In the genomic region with DNA sequence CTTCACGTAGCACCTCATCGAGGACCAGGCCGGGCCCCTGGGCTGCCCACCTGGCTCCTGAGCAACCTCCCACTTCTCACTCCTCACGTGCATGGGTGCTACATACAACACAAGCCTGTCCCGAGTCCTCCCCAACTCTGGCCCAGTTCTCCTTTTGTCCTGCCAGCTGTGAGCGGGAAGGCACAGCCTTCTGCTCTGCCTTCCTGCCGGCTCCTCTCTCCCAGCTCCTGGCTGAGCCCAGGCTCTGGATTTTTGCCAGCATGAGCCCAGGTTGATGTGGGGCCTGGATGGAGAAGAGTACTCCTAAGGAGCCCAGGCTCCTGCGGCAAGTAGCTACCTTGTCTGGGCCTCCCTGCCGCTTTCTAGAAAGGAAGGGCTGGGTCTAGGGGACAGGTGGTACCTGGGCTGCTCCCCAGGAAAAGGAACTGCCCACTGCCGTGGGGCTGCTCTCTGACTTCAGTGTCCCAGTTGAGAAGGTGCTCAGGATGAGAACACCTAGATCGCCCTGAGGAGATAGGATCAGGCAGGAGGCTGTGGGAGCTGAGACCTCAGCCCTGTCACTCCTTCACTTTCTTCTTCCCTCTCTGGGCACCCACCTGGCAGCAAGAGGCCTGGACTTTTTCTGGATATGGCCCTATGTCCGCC, we compare ENCODE assay signal across 8 cellular contexts. TPM values are rescaled to one million over a fixed set of nuclear protein-coding genes. Genes with fewer than 3 reads are reported as not detected.
DNase-seq lines count a peak whose midpoint lies in the region; ATAC-seq and TF ChIP-seq lines count a peak whose summit lies in the region.
"Had no signal": no experiment of that assay in that cellular context is flagged by ENCODE, and none has a peak within 500 bp of the region (broad histone marks: within the 10 kb centered on the region; RNA-seq: fewer than 3 reads in every experiment).

No MANE protein-coding gene starts in this region.

- H3K79me1 ChIP-seq in mesenchymal stem cell (replicated peaks; ENCODE audit: low read length, poor library complexity, severe bottlenecking) = no peaks in the 10 kb centered on the region

- H3K36me3 ChIP-seq in mesenchymal stem cell (ENCODE audit: control insufficient read depth in 1 of 2, insufficient read depth in 2 of 2, low read depth in 1 of 2, low read length in 2 of 2) (peaks cover 5 to 91% of the 10 kb centered on the region in 2 experiments), upper lobe of left lung (peaks cover 0 to 70% (median 31%) of the 10 kb centered on the region in 4 donors)

- peak overlapping the region; percentile 91 for H3K27ac ChIP-seq in caudate nucleus (ENCODE audit: low read depth, low read length)
- no peak overlapping the region for H3K27ac ChIP-seq in mesenchymal stem cell (ENCODE audit: low read length, poor library complexity, severe bottlenecking)
- peak overlapping the region; percentile 59 to 85 (median 68) for H3K27ac ChIP-seq in upper lobe of left lung

- no peak overlapping the region for H3K14ac ChIP-seq in mesenchymal stem cell (ENCODE audit: low read length in 2 of 2)

- H3K27ac Mint-ChIP-seq in CD14-positive monocyte = peak overlapping the region in 1 of 7 donors; percentile 41

- H2BK12ac ChIP-seq in mesenchymal stem cell (ENCODE audit: low read length in 2 of 2) = peak overlapping the region in 1 of 2 experiments; percentile 10

- H3K9me3 Mint-ChIP-seq in CD14-positive monocyte = no peaks in the 10 kb centered on the region

- H2BK5ac ChIP-seq in mesenchymal stem cell (ENCODE audit: low read depth, low read length, poor library complexity, severe bottlenecking) = no peak overlapping the region

- H3K4me3 Mint-ChIP-seq in CD14-positive monocyte = peak overlapping the region in 1 of 2 donors; percentile 35

- H2AFZ ChIP-seq in mesenchymal stem cell (ENCODE audit: low read depth, low read length) = no peak overlapping the region

- peak overlapping the region; percentile 74 for H4K91ac ChIP-seq in mesenchymal stem cell (ENCODE audit: low read length)

- intact Hi-C loops in CD14-positive monocyte (cut with micrococcal nuclease) = no loop called here

- peaks cover 13% of the 10 kb centered on the region for H3K4me1 Mint-ChIP-seq in CD14-positive monocyte

- no peak for ATAC-seq in upper lobe of left lung (ENCODE audit: low FRiP score in 2 of 2)
- ATAC-seq in GM21360 (IDR thresholded peaks at IDR 0.05; ENCODE audit: unreplicated experiment) = no peak

- H3K4ac ChIP-seq in mesenchymal stem cell (ENCODE audit: low read depth in 1 of 2, low read length in 2 of 2) = no peak overlapping the region

- no peak for TF ChIP-seq POLR2A in upper lobe of left lung (IDR thresholded peaks at IDR 0.05)

- H2BK120ac ChIP-seq in mesenchymal stem cell (ENCODE audit: low read depth, low read length) = no peak overlapping the region

- WGBS in mesenchymal stem cell = 85% methylated on average over 12 of the region's 12 CpGs
- WGBS in upper lobe of left lung, 2 donors = 24 to 41% methylated on average over 5 to 12 of the region's 12 CpGs

- H3K4me1 ChIP-seq in mesenchymal stem cell (ENCODE audit: control insufficient read depth, insufficient read depth, low read depth, low read length) = peaks cover 43% of the 10 kb centered on the region
- peaks cover 38 to 54% (median 44%) of the 10 kb centered on the region in 4 donors for H3K4me1 ChIP-seq in upper lobe of left lung

- no peaks in the 10 kb centered on the region for H3K9me3 ChIP-seq in mesenchymal stem cell (ENCODE audit: control insufficient read depth, low read length)
- no peaks in the 10 kb centered on the region for H3K9me3 ChIP-seq in upper lobe of left lung

- no peak for TF ChIP-seq EP300 in upper lobe of left lung (IDR thresholded peaks at IDR 0.05)

- no peak for TF ChIP-seq CTCF in upper lobe of left lung (IDR thresholded peaks at IDR 0.05)
- TF ChIP-seq CTCF in CD14-positive monocyte (IDR thresholded peaks at IDR 0.05) = no peak

- H3K18ac ChIP-seq in mesenchymal stem cell (ENCODE audit: low read depth in 1 of 2, low read length in 2 of 2) = peak overlapping the region; percentile 18

- H4K8ac ChIP-seq in mesenchymal stem cell (ENCODE audit: low read length) = peak overlapping the region; percentile 83

- H2BK15ac ChIP-seq in mesenchymal stem cell (ENCODE audit: low read depth, poor library complexity, severe bottlenecking) = no peak overlapping the region

- peaks cover 0 to 4% (median 3%) of the 10 kb centered on the region in 3 donors for H3K27me3 Mint-ChIP-seq in CD14-positive monocyte (ENCODE audit: low read depth in 3 of 3)

- peaks cover 5 to 6% of the 10 kb centered on the region in 2 donors for H3K36me3 Mint-ChIP-seq in CD14-positive monocyte

- no peak overlapping the region for H3K4me2 ChIP-seq in mesenchymal stem cell (ENCODE audit: low read length, poor library complexity, severe bottlenecking)

- H3K4me3 ChIP-seq in mesenchymal stem cell (ENCODE audit: insufficient read depth in 1 of 2, low read depth in 1 of 2, low read length in 2 of 2) (peak overlapping the region in 1 of 2 experiments; percentile 42), upper lobe of left lung (no peak overlapping the region)

- H3K23ac ChIP-seq in mesenchymal stem cell (ENCODE audit: low read length in 2 of 2) = no peak overlapping the region

- peak overlapping the region; percentile 78 for H3K9ac ChIP-seq in mesenchymal stem cell (ENCODE audit: low read length)

- peaks cover 0 to 48% of the 10 kb centered on the region in 2 experiments for H3K27me3 ChIP-seq in mesenchymal stem cell (ENCODE audit: control insufficient read depth in 1 of 2, insufficient read depth in 1 of 2, low read length in 2 of 2)
- no peaks in the 10 kb centered on the region for H3K27me3 ChIP-seq in upper lobe of left lung

- peak; percentile 26 for DNase-seq in NCI-H1694 (lab: John Stamatoyannopoulos, UW)
- peak in 1 of 61 donors; percentile 71 for DNase-seq in caudate nucleus (lab: John Stamatoyannopoulos, UW)
- DNase-seq in mesenchymal stem cell = no peak
- no peak for DNase-seq in upper lobe of left lung
- no peak for DNase-seq in activated naive CD4-positive, alpha-beta T cell treated with anti-CD3 and anti-CD28 coated beads, Interleukin-2, amount 50 U/mL, for 16 hours
- DNase-seq in CD14-positive monocyte (ENCODE audit: low spot score) = no peak
- DNase-seq: activated T-cell treated with anti-CD3 and anti-CD28 coated beads, Interleukin-2, amount 50 U/mL, for 1 hour had no signal

- H2AK5ac ChIP-seq in mesenchymal stem cell (ENCODE audit: low read length, severe bottlenecking) = peak overlapping the region; percentile 15

RNA-seq across cellular contexts. Expression of a gene that starts 23.6 kb away (rescaled TPM):
- polyA plus RNA-seq in mesenchymal stem cell (2013, experiment 1 of 2) = 0.68 TPM
- 0.79 TPM for polyA plus RNA-seq in mesenchymal stem cell (2013, experiment 2 of 2)
- 10 to 100 TPM; 22.6 to 55.5 (median 31.4) TPM for total RNA-seq in upper lobe of left lung
- polyA plus RNA-seq in CD14-positive monocyte = 10 to 100 TPM; 35.7 to 37.1 TPM

RNA-seq across cellular contexts. Expression of a gene that starts 37.5 kb away (rescaled TPM):
- polyA plus RNA-seq in mesenchymal stem cell (2013, experiment 1 of 2) = 20.0 TPM
- 16.9 TPM for polyA plus RNA-seq in mesenchymal stem cell (2013, experiment 2 of 2)
- total RNA-seq in upper lobe of left lung = 10 to 100 TPM; 27.2 to 92.2 (median 33.1) TPM
- polyA plus RNA-seq in CD14-positive monocyte = 10 to 100 TPM; 14.5 TPM

RNA-seq across cellular contexts. Expression of a gene that starts 39.0 kb away (rescaled TPM):
- polyA plus RNA-seq in mesenchymal stem cell (2013, experiment 1 of 2) = 82.1 TPM
- polyA plus RNA-seq in mesenchymal stem cell (2013, experiment 2 of 2) = 85.0 TPM
- total RNA-seq in upper lobe of left lung = 10 to 100 TPM; 22.0 to 96.1 (median 55.7) TPM
- 1 to 10 TPM; 1.1 to 2.2 TPM for polyA plus RNA-seq in CD14-positive monocyte
